In genomic region chr9:98326402-98327248, GRCh38 we compare ENCODE assay signal across 1 cellular context.
TF ChIP-seq lines count a peak whose summit lies in the region.

No MANE protein-coding gene starts in this region.

TF ChIP-seq in K562, 482 proteins besides CTCF, POLR2A, EP300 and RAD21 (continued from another document and continues in another):
- TF ChIP-seq MGA (IDR thresholded peaks at IDR 0.05) (peak; percentile 83), ZNF609 (CRISPR knock-in tag; IDR thresholded peaks at IDR 0.05; ENCODE audit: borderline replicate concordance) (no peak), CTBP1 (IDR thresholded peaks at IDR 0.05; ENCODE audit: borderline replicate concordance) (peak; percentile 31; the same call in 1 of the 2 replicates), ZC3H8 (IDR thresholded peaks at IDR 0.05) (no peak), ATF1 (CRISPR knock-in tag; IDR thresholded peaks at IDR 0.05) (no peak), ATF1 (tag; IDR thresholded peaks at IDR 0.05) (no peak), CCNT2 (IDR thresholded peaks at IDR 0.05; ENCODE audit: borderline replicate concordance, extremely low read depth, insufficient read length, low read depth, low read length) (no peak), RAD51 (IDR thresholded peaks at IDR 0.05; ENCODE audit: borderline replicate concordance, low read depth) (peak; percentile 94), MEIS2 (IDR thresholded peaks at IDR 0.05; ENCODE audit: partially characterized antibody) (peak; percentile 3), SMAD4 (CRISPR knock-in tag; conservative IDR thresholded peaks at IDR 0.05) (peak; percentile 47; the same call in 1 of the 2 replicates), ATF7 (IDR thresholded peaks at IDR 0.05) (peak; percentile 28; the same call in 1 of the 2 replicates), ZNF592 (IDR thresholded peaks at IDR 0.05) (peak; percentile 77), ZNF639 (CRISPR knock-in tag; conservative IDR thresholded peaks at IDR 0.05 in 1 of 2, IDR thresholded peaks at IDR 0.05 in 1 of 2) (no peak), CREM (IDR thresholded peaks at IDR 0.05; ENCODE audit: low read depth) (peak; percentile 22; the same call in 1 of the 2 replicates), ZSCAN32 (CRISPR knock-in tag; IDR thresholded peaks at IDR 0.05) (no peak), KAT2B (IDR thresholded peaks at IDR 0.05; ENCODE audit: low read depth, low read length) (no peak), FOS (IDR thresholded peaks at IDR 0.05; ENCODE audit: extremely low read depth, insufficient read length) (peak; percentile 73), DMBX1 (CRISPR knock-in tag; IDR thresholded peaks at IDR 0.05; ENCODE audit: borderline replicate concordance) (peak; percentile 68; the same call in 1 of the 2 replicates), NR2C2 (CRISPR knock-in tag; IDR thresholded peaks at IDR 0.05) (no peak), NR2C2 (tag; IDR thresholded peaks at IDR 0.05) (peak; percentile 75), MTA3 (IDR thresholded peaks at IDR 0.05; ENCODE audit: borderline replicate concordance) (no peak)
- TF ChIP-seq, protein P1, sequence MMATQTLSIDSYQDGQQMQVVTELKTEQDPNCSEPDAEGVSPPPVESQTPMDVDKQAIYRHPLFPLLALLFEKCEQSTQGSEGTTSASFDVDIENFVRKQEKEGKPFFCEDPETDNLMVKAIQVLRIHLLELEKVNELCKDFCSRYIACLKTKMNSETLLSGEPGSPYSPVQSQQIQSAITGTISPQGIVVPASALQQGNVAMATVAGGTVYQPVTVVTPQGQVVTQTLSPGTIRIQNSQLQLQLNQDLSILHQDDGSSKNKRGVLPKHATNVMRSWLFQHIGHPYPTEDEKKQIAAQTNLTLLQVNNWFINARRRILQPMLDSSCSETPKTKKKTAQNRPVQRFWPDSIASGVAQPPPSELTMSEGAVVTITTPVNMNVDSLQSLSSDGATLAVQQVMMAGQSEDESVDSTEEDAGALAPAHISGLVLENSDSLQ (IDR thresholded peaks at IDR 0.05), result peak; percentile 33; the same call in 1 of the 2 replicates
- TF ChIP-seq, protein P2, sequence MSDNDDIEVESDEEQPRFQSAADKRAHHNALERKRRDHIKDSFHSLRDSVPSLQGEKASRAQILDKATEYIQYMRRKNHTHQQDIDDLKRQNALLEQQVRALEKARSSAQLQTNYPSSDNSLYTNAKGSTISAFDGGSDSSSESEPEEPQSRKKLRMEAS (CRISPR knock-in tag; IDR thresholded peaks at IDR 0.05), result peak; percentile 69
- TF ChIP-seq, protein P3, sequence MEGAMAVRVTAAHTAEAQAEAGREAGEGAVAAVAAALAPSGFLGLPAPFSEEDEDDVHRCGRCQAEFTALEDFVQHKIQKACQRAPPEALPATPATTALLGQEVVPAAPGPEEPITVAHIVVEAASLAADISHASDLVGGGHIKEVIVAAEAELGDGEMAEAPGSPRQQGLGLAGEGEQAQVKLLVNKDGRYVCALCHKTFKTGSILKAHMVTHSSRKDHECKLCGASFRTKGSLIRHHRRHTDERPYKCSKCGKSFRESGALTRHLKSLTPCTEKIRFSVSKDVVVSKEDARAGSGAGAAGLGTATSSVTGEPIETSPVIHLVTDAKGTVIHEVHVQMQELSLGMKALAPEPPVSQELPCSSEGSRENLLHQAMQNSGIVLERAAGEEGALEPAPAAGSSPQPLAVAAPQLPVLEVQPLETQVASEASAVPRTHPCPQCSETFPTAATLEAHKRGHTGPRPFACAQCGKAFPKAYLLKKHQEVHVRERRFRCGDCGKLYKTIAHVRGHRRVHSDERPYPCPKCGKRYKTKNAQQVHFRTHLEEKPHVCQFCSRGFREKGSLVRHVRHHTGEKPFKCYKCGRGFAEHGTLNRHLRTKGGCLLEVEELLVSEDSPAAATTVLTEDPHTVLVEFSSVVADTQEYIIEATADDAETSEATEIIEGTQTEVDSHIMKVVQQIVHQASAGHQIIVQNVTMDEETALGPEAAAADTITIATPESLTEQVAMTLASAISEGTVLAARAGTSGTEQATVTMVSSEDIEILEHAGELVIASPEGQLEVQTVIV (CRISPR knock-in tag; IDR thresholded peaks at IDR 0.05; ENCODE audit: borderline replicate concordance), result no peak
